In the genomic region with DNA sequence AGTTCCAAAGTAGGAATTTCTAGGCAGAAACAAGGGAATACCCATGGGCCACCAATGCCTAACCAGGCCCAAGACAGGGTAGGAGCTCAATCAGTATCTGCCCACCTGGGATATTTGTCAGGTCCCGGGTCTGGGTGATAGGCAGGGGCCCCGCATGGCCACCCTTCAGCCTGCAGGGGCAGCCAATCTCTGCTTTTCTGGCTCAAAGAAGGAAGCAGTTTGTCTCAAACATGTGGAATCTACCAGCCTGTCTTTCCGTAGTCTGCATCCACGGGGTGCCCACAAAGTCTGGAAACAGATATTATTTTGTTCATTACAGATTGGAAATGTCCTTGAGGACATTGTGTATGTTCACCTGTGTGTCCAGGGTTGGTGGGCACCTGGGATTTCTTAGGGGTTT, we compare ENCODE assay signal across 18 cellular contexts. TPM values are rescaled to one million over a fixed set of nuclear protein-coding genes. Genes with fewer than 3 reads are reported as not detected.
A peak's percentile ranks its signal among the peaks of the same experiment; 100 is the strongest.
DNase-seq lines count a peak whose midpoint lies in the region; TF ChIP-seq lines count a peak whose summit lies in the region.
"Had no signal": no experiment of that assay in that cellular context is flagged by ENCODE, and none has a peak within 500 bp of the region (broad histone marks: within the 10 kb centered on the region; RNA-seq: fewer than 3 reads in every experiment).

No MANE protein-coding gene starts in this region.

- H3K23me2 ChIP-seq in H9 (ENCODE audit: insufficient read length, low read depth, low read length, poor library complexity, severe bottlenecking): no peaks in the 10 kb centered on the region

- H4K91ac ChIP-seq in H9 (ENCODE audit: insufficient read length, low read depth, low read length) (no peak overlapping the region), trophoblast cell (ENCODE audit: low read depth, low read length) (peak overlapping the region; percentile 10), mesenchymal stem cell (ENCODE audit: low read length) (no peak overlapping the region)

- H3K4me1 ChIP-seq in H9 (ENCODE audit: insufficient read depth, low read length): peaks cover 10% of the 10 kb centered on the region
- H3K4me1 ChIP-seq in trophoblast cell (ENCODE audit: control insufficient read depth in 1 of 2, insufficient read depth in 2 of 2, low read length in 2 of 2): peaks cover 29 to 56% of the 10 kb centered on the region in 2 experiments
- peaks cover 8% of the 10 kb centered on the region for H3K4me1 ChIP-seq in mesenchymal stem cell (ENCODE audit: control insufficient read depth, insufficient read depth, low read depth, low read length)
- peaks cover 15% of the 10 kb centered on the region for H3K4me1 ChIP-seq in Karpas-422 (ENCODE audit: low read length)
- H3K4me1 ChIP-seq in GM23248 (ENCODE audit: insufficient read depth): no peaks in the 10 kb centered on the region
- H3K4me1 ChIP-seq: heart left ventricle, prostate gland had no signal

- H3K27ac ChIP-seq in H9 (ENCODE audit: insufficient read length, low read depth, low read length): no peak overlapping the region
- peak overlapping the region; percentile 6 for H3K27ac ChIP-seq in trophoblast cell (ENCODE audit: low read depth, low read length)
- no peak overlapping the region for H3K27ac ChIP-seq in mesenchymal stem cell (ENCODE audit: low read length, poor library complexity, severe bottlenecking)
- no peak overlapping the region for H3K27ac ChIP-seq in Karpas-422 (ENCODE audit: low read length)
- no peak overlapping the region for H3K27ac ChIP-seq in GM23248
- H3K27ac ChIP-seq: heart left ventricle, prostate gland had no signal

- peaks cover 40 to 48% of the 10 kb centered on the region in 2 experiments for H3K4me1 Mint-ChIP-seq in H9
- H3K4me1 Mint-ChIP-seq: activated CD4-positive, alpha-beta T cell treated with anti-CD3 and anti-CD28 coated beads, Interleukin-2, amount 10 ng/mL, durations not matched to agents 7 days and 5 days; CD8-positive, alpha-beta memory T cell had no signal

- H3K9me2 ChIP-seq in Karpas-422 (replicated peaks; ENCODE audit: insufficient read depth, low read length) (no peaks in the 10 kb centered on the region), GM23248 (ENCODE audit: insufficient read depth) (no peaks in the 10 kb centered on the region)

- no peaks in the 10 kb centered on the region for H3K9me3 ChIP-seq in H9 (ENCODE audit: control insufficient read depth, low read depth, low read length)
- H3K9me3 ChIP-seq in trophoblast cell (ENCODE audit: insufficient read depth, low read depth, low read length): no peaks in the 10 kb centered on the region
- H3K9me3 ChIP-seq in mesenchymal stem cell (ENCODE audit: control insufficient read depth, low read length): no peaks in the 10 kb centered on the region
- no peaks in the 10 kb centered on the region for H3K9me3 ChIP-seq in Karpas-422 (ENCODE audit: low read length)
- H3K9me3 ChIP-seq in GM23248 (ENCODE audit: low read depth): no peaks in the 10 kb centered on the region
- H3K9me3 ChIP-seq: heart left ventricle, prostate gland had no signal

- no peak overlapping the region for H4K8ac ChIP-seq in H9 (replicated peaks; ENCODE audit: insufficient read length, low read depth, low read length)
- no peak overlapping the region for H4K8ac ChIP-seq in trophoblast cell (ENCODE audit: low read depth, low read length)
- H4K8ac ChIP-seq in mesenchymal stem cell (ENCODE audit: low read length): no peak overlapping the region

- H2AFZ ChIP-seq in H9 (ENCODE audit: low read length) (no peak overlapping the region), trophoblast cell (ENCODE audit: insufficient read depth, low read length, poor library complexity) (no peak overlapping the region), mesenchymal stem cell (ENCODE audit: low read depth, low read length) (no peak overlapping the region), Karpas-422 (ENCODE audit: low read length) (no peak overlapping the region), GM23248 (no peak overlapping the region)

- H4K20me1 ChIP-seq in H9 (ENCODE audit: control insufficient read depth, insufficient read depth, insufficient read length): no peaks in the 10 kb centered on the region
- no peaks in the 10 kb centered on the region for H4K20me1 ChIP-seq in Karpas-422 (ENCODE audit: insufficient read depth, low read depth, low read length)
- H4K20me1 ChIP-seq in GM23248 (ENCODE audit: insufficient read depth): 0 out of 2 replicates have a peak, but pooled peaks cover 3% of the 10 kb centered on the region

- H2BK5ac ChIP-seq in H9 (ENCODE audit: insufficient read length, low read length) (no peak overlapping the region), trophoblast cell (ENCODE audit: low read depth, low read length, poor library complexity) (peak overlapping the region; percentile 3), mesenchymal stem cell (ENCODE audit: low read depth, low read length, poor library complexity, severe bottlenecking) (no peak overlapping the region)

- H2BK12ac ChIP-seq in H9 (ENCODE audit: insufficient read length, low read depth, low read length): no peak overlapping the region
- H2BK12ac ChIP-seq in trophoblast cell (ENCODE audit: low read length): peak overlapping the region; percentile 37
- H2BK12ac ChIP-seq in mesenchymal stem cell (ENCODE audit: low read length in 2 of 2): no peak overlapping the region

- H3K4me3 Mint-ChIP-seq in H9: no peak overlapping the region
- H3K4me3 Mint-ChIP-seq: activated CD4-positive, alpha-beta T cell treated with anti-CD3 and anti-CD28 coated beads, Interleukin-2, amount 10 ng/mL, durations not matched to agents 7 days and 5 days; CD8-positive, alpha-beta memory T cell had no signal

- H3T11ph ChIP-seq in H9 (ENCODE audit: low read length): no peak overlapping the region

- H3K4ac ChIP-seq in H9 (ENCODE audit: low read depth, low read length) (no peak overlapping the region), trophoblast cell (ENCODE audit: low read depth, low read length) (no peak overlapping the region), mesenchymal stem cell (ENCODE audit: low read depth in 1 of 2, low read length in 2 of 2) (no peak overlapping the region)

- in situ Hi-C loops in GM23248 (cut with MboI): no loop called here

- H3K14ac ChIP-seq in H9 (ENCODE audit: insufficient read depth, low read length) (no peak overlapping the region), trophoblast cell (ENCODE audit: low read length) (no peak overlapping the region), mesenchymal stem cell (ENCODE audit: low read length in 2 of 2) (no peak overlapping the region)

- H3K4me3 ChIP-seq in fibroblast of villous mesenchyme (ENCODE audit: low read depth, low read length) (no peak overlapping the region), trophoblast cell (ENCODE audit: low read depth, low read length) (no peak overlapping the region), mesenchymal stem cell (ENCODE audit: insufficient read depth in 1 of 2, low read depth in 1 of 2, low read length in 2 of 2) (no peak overlapping the region), Karpas-422 (ENCODE audit: low read length) (no peak overlapping the region), GM23248 (no peak overlapping the region)
- H3K4me3 ChIP-seq: heart left ventricle, prostate gland had no signal

- peaks cover 78% of the 10 kb centered on the region for H3F3A ChIP-seq in GM23248 (ENCODE audit: insufficient read depth)

- H3K56ac ChIP-seq in H9 (ENCODE audit: insufficient read length, low read depth, low read length): no peak overlapping the region

- no peak overlapping the region for H2BK20ac ChIP-seq in H9 (ENCODE audit: low read depth, low read length, poor library complexity, severe bottlenecking)

- H3K79me2 ChIP-seq in H9 (ENCODE audit: insufficient read depth, low read length) (no peaks in the 10 kb centered on the region), trophoblast cell (ENCODE audit: control insufficient read depth, insufficient read depth, low read length, poor library complexity) (no peaks in the 10 kb centered on the region), Karpas-422 (ENCODE audit: low read length) (no peaks in the 10 kb centered on the region), GM23248 (ENCODE audit: insufficient read depth) (no peaks in the 10 kb centered on the region)

- H3K36me3 ChIP-seq in trophoblast cell (ENCODE audit: control insufficient read depth in 1 of 2, insufficient read depth in 2 of 2, low read length in 2 of 2): no peaks in the 10 kb centered on the region
- H3K36me3 ChIP-seq in mesenchymal stem cell (ENCODE audit: control insufficient read depth in 1 of 2, insufficient read depth in 2 of 2, low read depth in 1 of 2, low read length in 2 of 2): peaks cover 0 to 84% of the 10 kb centered on the region in 2 experiments
- H3K36me3 ChIP-seq in Karpas-422 (ENCODE audit: insufficient read depth, low read length): no peaks in the 10 kb centered on the region
- peaks cover 7% of the 10 kb centered on the region; the same call in 1 of the 2 replicates for H3K36me3 ChIP-seq in GM23248 (ENCODE audit: low read depth)
- H3K36me3 ChIP-seq: heart left ventricle, prostate gland had no signal

- H3K23ac ChIP-seq in H9 (ENCODE audit: insufficient read length, low read depth, low read length) (no peak overlapping the region), trophoblast cell (ENCODE audit: low read length) (no peak overlapping the region), mesenchymal stem cell (ENCODE audit: low read length in 2 of 2) (no peak overlapping the region)

- H2BK15ac ChIP-seq in H9 (ENCODE audit: low read depth, low read length): no peak overlapping the region
- no peak overlapping the region for H2BK15ac ChIP-seq in mesenchymal stem cell (ENCODE audit: low read depth, poor library complexity, severe bottlenecking)

- H3K27ac Mint-ChIP-seq in H9: peak overlapping the region in 2 of 3 experiments; percentile 77 to 85; a peak in 2 of 7 replicates
- H3K27ac Mint-ChIP-seq: activated CD4-positive, alpha-beta T cell treated with anti-CD3 and anti-CD28 coated beads, Interleukin-2, amount 10 ng/mL, durations not matched to agents 7 days and 5 days; activated naive CD4-positive, alpha-beta T cell treated with anti-CD3 and anti-CD28 coated beads, Interleukin-2, amount 50 U/mL, for 72 hours; CD8-positive, alpha-beta memory T cell had no signal

- H2AK5ac ChIP-seq in H9 (ENCODE audit: insufficient read length, low read length) (no peak overlapping the region), trophoblast cell (ENCODE audit: low read length) (no peak overlapping the region), mesenchymal stem cell (ENCODE audit: low read length, severe bottlenecking) (no peak overlapping the region)

- TF ChIP-seq CTCF in H9 (conservative IDR thresholded peaks at IDR 0.05): peak; percentile 54
- peak; percentile 29 for TF ChIP-seq CTCF in fibroblast of villous mesenchyme (IDR thresholded peaks at IDR 0.05; ENCODE audit: insufficient read depth, low read depth, low read length)

- no peak overlapping the region for H2BK120ac ChIP-seq in H9 (ENCODE audit: low read depth, low read length, poor library complexity, severe bottlenecking)
- no peak overlapping the region for H2BK120ac ChIP-seq in trophoblast cell (ENCODE audit: insufficient read depth, low read length, poor library complexity)
- H2BK120ac ChIP-seq in mesenchymal stem cell (ENCODE audit: low read depth, low read length): no peak overlapping the region

- no CpG with 5 or more reads among the region's 4 CpGs for WGBS in H9 (ENCODE audit: extremely low coverage, insufficient read length, low lambda C conversion rate)
- WGBS in trophoblast cell (ENCODE audit: extremely low coverage, insufficient coverage, insufficient read length): no CpG with 5 or more reads among the region's 4 CpGs
- WGBS in mesenchymal stem cell: 64% methylated on average over 4 of the region's 4 CpGs
- 57 to 76% methylated on average over 4 of the region's 4 CpGs for WGBS in GM23248 (ENCODE audit: low coverage in 1 of 2, low lambda C conversion rate in 2 of 2, missing lambda C conversion rate in 2 of 2), 2 experiments

- H4K5ac ChIP-seq in H9 (ENCODE audit: insufficient read length, low read depth, low read length): no peak overlapping the region

- no peaks in the 10 kb centered on the region for H3K27me3 ChIP-seq in H9 (ENCODE audit: insufficient read depth, low read length)
- H3K27me3 ChIP-seq in trophoblast cell (ENCODE audit: insufficient read depth, low read length): no peaks in the 10 kb centered on the region
- H3K27me3 ChIP-seq in mesenchymal stem cell (ENCODE audit: control insufficient read depth in 1 of 2, insufficient read depth in 1 of 2, low read length in 2 of 2): peaks cover 0 to 18% of the 10 kb centered on the region in 2 experiments
- H3K27me3 ChIP-seq in Karpas-422 (ENCODE audit: low read length): no peaks in the 10 kb centered on the region
- no peaks in the 10 kb centered on the region for H3K27me3 ChIP-seq in GM23248 (replicated peaks; ENCODE audit: insufficient read depth)

- H4K12ac ChIP-seq in trophoblast cell (ENCODE audit: low read depth, low read length): no peak overlapping the region

- DNase-seq in H9 (peak; percentile 72), SK-N-DZ (ENCODE audit: low spot score) (peak; percentile 27), fibroblast of villous mesenchyme (ENCODE audit: low read depth) (no peak), trophoblast cell (peak; percentile 44), mesenchymal stem cell (no peak), Karpas-422 (no peak), GM23248 (no peak)
- no peak for DNase-seq in effector CD8-positive, alpha-beta T cell (lab: John Stamatoyannopoulos, UW)
- DNase-seq: activated CD4-positive, alpha-beta T cell treated with anti-CD3 and anti-CD28 coated beads, Interleukin-2, amount 10 ng/mL, durations not matched to agents 7 days and 5 days; caudate nucleus; CD8-positive, alpha-beta memory T cell; heart left ventricle; NCI-H1930; NCI-H526; RPMI8226; T-helper 2 cell had no signal

- H3K79me1 ChIP-seq in H9 (ENCODE audit: insufficient read depth, low read depth, low read length, poor library complexity, severe bottlenecking) (no peaks in the 10 kb centered on the region), trophoblast cell (ENCODE audit: low read length) (peaks cover 9% of the 10 kb centered on the region), mesenchymal stem cell (replicated peaks; ENCODE audit: low read length, poor library complexity, severe bottlenecking) (no peaks in the 10 kb centered on the region)

- H3K27me3 Mint-ChIP-seq in H9 (ENCODE audit: low read depth): peaks cover 6% of the 10 kb centered on the region

- H3K9me3 Mint-ChIP-seq in H9: no peaks in the 10 kb centered on the region
- H3K9me3 Mint-ChIP-seq: activated CD4-positive, alpha-beta T cell treated with anti-CD3 and anti-CD28 coated beads, Interleukin-2, amount 10 ng/mL, durations not matched to agents 7 days and 5 days; activated naive CD4-positive, alpha-beta T cell treated with anti-CD3 and anti-CD28 coated beads, Interleukin-2, amount 50 U/mL, for 72 hours; CD8-positive, alpha-beta memory T cell had no signal

- H3K36me3 Mint-ChIP-seq in H9 (ENCODE audit: insufficient read depth in 1 of 3, low read depth in 3 of 3): no peaks in the 10 kb centered on the region; a peak in 2 of 7 replicates
- H3K36me3 Mint-ChIP-seq: activated naive CD4-positive, alpha-beta T cell treated with anti-CD3 and anti-CD28 coated beads, Interleukin-2, amount 50 U/mL, for 72 hours; CD8-positive, alpha-beta memory T cell had no signal

- H3K9ac ChIP-seq in H9 (ENCODE audit: extremely low read depth, insufficient read length, low read length): no peak overlapping the region
- no peak overlapping the region for H3K9ac ChIP-seq in trophoblast cell (ENCODE audit: low read length)
- H3K9ac ChIP-seq in mesenchymal stem cell (ENCODE audit: low read length): no peak overlapping the region
- no peak overlapping the region for H3K9ac ChIP-seq in Karpas-422 (ENCODE audit: low read length)
- H3K9ac ChIP-seq in GM23248: no peak overlapping the region

- H3K4me2 ChIP-seq in H9 (ENCODE audit: insufficient read depth, insufficient read length, low read length): no peak overlapping the region
- no peak overlapping the region for H3K4me2 ChIP-seq in trophoblast cell (ENCODE audit: low read length)
- no peak overlapping the region for H3K4me2 ChIP-seq in mesenchymal stem cell (ENCODE audit: low read length, poor library complexity, severe bottlenecking)
- no peak overlapping the region for H3K4me2 ChIP-seq in Karpas-422 (ENCODE audit: low read depth, low read length, poor library complexity, severe bottlenecking)
- no peak overlapping the region for H3K4me2 ChIP-seq in GM23248 (ENCODE audit: unreplicated experiment)

- H3K18ac ChIP-seq in H9 (ENCODE audit: insufficient read length, low read depth, low read length) (no peak overlapping the region), trophoblast cell (ENCODE audit: low read length) (no peak overlapping the region), mesenchymal stem cell (ENCODE audit: low read depth in 1 of 2, low read length in 2 of 2) (no peak overlapping the region)

RNA-seq across cellular contexts. Expression of a gene that starts 56.2 kb away (rescaled TPM):
- 0.09 and 0.26 TPM in 2 replicates for total RNA-seq in H9 (2021)
- polyA plus RNA-seq in SK-N-DZ (2014; cell fraction: cytosol; rRNA removed): 0.50 and 1.6 TPM in 2 replicates
- 0.65 and 0.84 TPM in 2 replicates for polyA plus RNA-seq in SK-N-DZ (2014; cell fraction: nucleus; rRNA removed)
- 131 TPM in 2 replicates for total RNA-seq in fibroblast of villous mesenchyme
- polyA plus RNA-seq in trophoblast cell (2013): 7.4 and 7.5 TPM in 2 replicates
- 4.8 TPM for polyA plus RNA-seq in mesenchymal stem cell (2013, experiment 1 of 2)
- polyA plus RNA-seq in mesenchymal stem cell (2013, experiment 2 of 2): 4.8 TPM
- not detected in 2 replicates for total RNA-seq in Karpas-422 (2014; rRNA removed; shearing (Covaris generic); ENCODE audit: low replicate concordance)
- total RNA-seq in GM23248 (2014; rRNA removed; shearing (Covaris generic)): 213 and 232 TPM in 2 replicates
- polyA plus RNA-seq in GM23248 (2016; fragmentation: Nextera tagmentation; extraction: Ambion mirVana): 134 and 137 TPM in 2 replicates
- total RNA-seq: activated CD4-positive, alpha-beta T cell treated with anti-CD3 and anti-CD28 coated beads, Interleukin-2, amount 10 ng/mL, durations not matched to agents 7 days and 5 days; activated naive CD4-positive, alpha-beta T cell treated with anti-CD3 and anti-CD28 coated beads, Interleukin-2, amount 50 U/mL, for 72 hours; CD8-positive, alpha-beta memory T cell had no signal
- polyA plus RNA-seq: CD8-positive, alpha-beta memory T cell had no signal

Comparison
In these comparisons a context has a peak if more than half of its experiments do, and no peak if none do; other contexts are left out.
1. DNase-seq: peak in H9 (single experiment), SK-N-DZ (single experiment) and trophoblast cell (2 of 2); none in fibroblast of villous mesenchyme (single experiment), effector CD8-positive, alpha-beta T cell (single experiment), mesenchymal stem cell (single experiment), Karpas-422 (single experiment) and GM23248 (single experiment).
2. RNA of a gene that starts 56.2 kb away (total RNA-seq): 213 to 232 TPM in GM23248 and 131 TPM in fibroblast of villous mesenchyme; 0.09 to 0.26 TPM in H9 and not detected in Karpas-422; every median in the first group is over 100 times any median in the second.